In genomic region chr6:2940851-2941250, GRCh38 we compare ENCODE assay signal across 15 cellular contexts. TPM values are rescaled to one million over a fixed set of nuclear protein-coding genes. Genes with fewer than 3 reads are reported as not detected.
DNase-seq lines count a peak whose midpoint lies in the region; ATAC-seq and TF ChIP-seq lines count a peak whose summit lies in the region.
"Had no signal": no experiment of that assay in that cellular context is flagged by ENCODE, and none has a peak within 500 bp of the region (broad histone marks: within the 10 kb centered on the region; RNA-seq: fewer than 3 reads in every experiment).

No MANE protein-coding gene starts in this region.

- peaks cover 28% of the 10 kb centered on the region for H3K4me1 ChIP-seq in effector memory CD4-positive, alpha-beta T cell (ENCODE audit: control insufficient read depth, insufficient read depth, low read length, poor library complexity, severe bottlenecking)
- H3K4me1 ChIP-seq in uterus = no peaks in the 10 kb centered on the region
- H3K4me1 ChIP-seq: BE2C had no signal

- H3K4me1 Mint-ChIP-seq in T-cell = peaks cover 56 to 70% (median 68%) of the 10 kb centered on the region in 3 donors
- H3K4me1 Mint-ChIP-seq in stimulated activated memory B cell treated with anti-CD40 and anti-IgM and Interleukin-4, amounts not matched to agents 10 μg/mL and 1 μg/mL and 100 μg/mL, for 72 hours = peaks cover 57% of the 10 kb centered on the region

- ATAC-seq in T-cell (replicated peaks in 1 of 4) (peak in 1 of 4 experiments; percentile 7), GM21423 (IDR thresholded peaks at IDR 0.05; ENCODE audit: unreplicated experiment) (no peak)
- no peak for ATAC-seq in stimulated activated memory B cell treated with anti-CD40 and anti-IgM and Interleukin-4, amounts not matched to agents 10 μg/mL and 1 μg/mL and 100 μg/mL, for 72 hours

- POLR2A ChIA-PET in T-cell (lab: Charles Lee) = interaction anchor here in 1 of 2 donors (0.5 to 1.5 kb wide), 5 partner anchors 29 to 73 kb away, joined by 3 to 23 read pairs (median 6); no protein-coding TSS in a partner anchor

- no peaks in the 10 kb centered on the region for H3K36me3 ChIP-seq in effector memory CD4-positive, alpha-beta T cell (ENCODE audit: control insufficient read depth, insufficient read depth, low read length)
- H3K36me3 ChIP-seq in uterus = no peaks in the 10 kb centered on the region
- H3K36me3 ChIP-seq: BE2C, Peyer's patch had no signal

- intact Hi-C loops in uterus (cut with DNase I; ENCODE audit: low total_unique reads) = no loop called here

- H3K4me3 Mint-ChIP-seq in T-cell = peak overlapping the region; percentile 80 to 84 (median 84)
- H3K4me3 Mint-ChIP-seq in stimulated activated memory B cell treated with anti-CD40 and anti-IgM and Interleukin-4, amounts not matched to agents 10 μg/mL and 1 μg/mL and 100 μg/mL, for 72 hours = peak overlapping the region; percentile 70

- CTCF ChIA-PET in T-cell (lab: Charles Lee) = interaction anchor here (0.6 to 3.4 kb wide), 13 partner anchors 9 to 113 kb away, joined by 3 to 16 read pairs (median 5); partner anchors contain the start of gene SERPINB1 (in 1 of the 2)

- H3K27ac Mint-ChIP-seq in T-cell = peak overlapping the region; percentile 93 to 95
- H3K27ac Mint-ChIP-seq in stimulated activated memory B cell treated with anti-CD40 and anti-IgM and Interleukin-4, amounts not matched to agents 10 μg/mL and 1 μg/mL and 100 μg/mL, for 72 hours = peak overlapping the region; percentile 79

- no peak for TF ChIP-seq POLR2A in uterus (IDR thresholded peaks at IDR 0.05)

- no peaks in the 10 kb centered on the region for H3K27me3 ChIP-seq in effector memory CD4-positive, alpha-beta T cell (replicated peaks; ENCODE audit: control insufficient read depth, insufficient read depth, low read length, poor library complexity, severe bottlenecking)
- H3K27me3 ChIP-seq in uterus = no peaks in the 10 kb centered on the region
- H3K27me3 ChIP-seq: BE2C, Peyer's patch had no signal

- peak overlapping the region; percentile 81 for H3K27ac ChIP-seq in effector memory CD4-positive, alpha-beta T cell (ENCODE audit: insufficient read depth, low read length, poor library complexity, severe bottlenecking)
- H3K27ac ChIP-seq in uterus = no peak overlapping the region

- H3K36me3 Mint-ChIP-seq in T-cell = peaks cover 2% of the 10 kb centered on the region
- H3K36me3 Mint-ChIP-seq in stimulated activated memory B cell treated with anti-CD40 and anti-IgM and Interleukin-4, amounts not matched to agents 10 μg/mL and 1 μg/mL and 100 μg/mL, for 72 hours = no peaks in the 10 kb centered on the region

- peak; percentile 47 for DNase-seq in stimulated activated CD4-positive, alpha-beta T cell treated with anti-CD3 and anti-CD28 coated beads, Interleukin-15, amount 100 ng/mL, for 24 hours
- DNase-seq in stimulated activated CD4-positive, alpha-beta T cell treated with anti-CD3 and anti-CD28 coated beads, Interleukin-4, amount 100 ng/mL, for 24 hours = no peak
- no peak for DNase-seq in T-cell
- DNase-seq in effector memory CD4-positive, alpha-beta T cell = no peak
- no peak for DNase-seq in uterus
- DNase-seq in NCI-H1436 treated with DMSO at 0.1 percent for 48 hours (lab: John Stamatoyannopoulos, UW) = no peak
- DNase-seq: BE2C, DMS79, mesenchymal stem cell, NCI-H1694 treated with DMSO at 0.1 percent for 48 hours, NCI-H526, occipital lobe had no signal

- no peaks in the 10 kb centered on the region for H3K9me3 ChIP-seq in effector memory CD4-positive, alpha-beta T cell (ENCODE audit: control insufficient read depth, low read length)
- H3K9me3 ChIP-seq in uterus = no peaks in the 10 kb centered on the region
- H3K9me3 ChIP-seq: BE2C, Peyer's patch had no signal

- no peaks in the 10 kb centered on the region for H3K27me3 Mint-ChIP-seq in T-cell
- H3K27me3 Mint-ChIP-seq in stimulated activated memory B cell treated with anti-CD40 and anti-IgM and Interleukin-4, amounts not matched to agents 10 μg/mL and 1 μg/mL and 100 μg/mL, for 72 hours = no peaks in the 10 kb centered on the region

- TF ChIP-seq CTCF in uterus (IDR thresholded peaks at IDR 0.05) = no peak

- H3K4me3 ChIP-seq in effector memory CD4-positive, alpha-beta T cell (ENCODE audit: insufficient read depth, low read depth, low read length, poor library complexity, severe bottlenecking) = peak overlapping the region; percentile 50
- H3K4me3 ChIP-seq in uterus = no peak overlapping the region

- H3K9me3 Mint-ChIP-seq in T-cell = peaks cover 0 to 14% (median 6%) of the 10 kb centered on the region in 3 donors
- H3K9me3 Mint-ChIP-seq in stimulated activated memory B cell treated with anti-CD40 and anti-IgM and Interleukin-4, amounts not matched to agents 10 μg/mL and 1 μg/mL and 100 μg/mL, for 72 hours = peaks cover 2% of the 10 kb centered on the region

RNA-seq across cellular contexts. Expression of gene SERPINB6, which starts 30.5 kb away (rescaled TPM):
- 10 to 100 TPM; 30.0 to 49.0 (median 38.0) TPM for total RNA-seq in T-cell
- 100 to 1,000 TPM in 3 of 4 donors, 10 to 100 TPM in 1; 84.9 to 266 (median 203) TPM for total RNA-seq in uterus

RNA-seq across cellular contexts. Expression of gene SERPINB9, which starts 37.7 kb away (rescaled TPM):
- 10 to 100 TPM; 43.2 to 57.2 (median 47.1) TPM for total RNA-seq in T-cell
- 10 to 100 TPM in 2 of 4 donors, 1 to 10 TPM in 2; 8.7 to 17.7 (median 10.8) TPM for total RNA-seq in uterus

RNA-seq across cellular contexts. Expression of gene NQO2, which starts 58.8 kb away (rescaled TPM):
- total RNA-seq in T-cell (10 to 100 TPM in 4 of 5 donors, 1 to 10 TPM in 1; 9.1 to 54.6 (median 33.0) TPM), uterus (10 to 100 TPM in 3 of 4 donors, 1 to 10 TPM in 1; 7.8 to 50.3 (median 21.6) TPM)
